In the genomic region with DNA sequence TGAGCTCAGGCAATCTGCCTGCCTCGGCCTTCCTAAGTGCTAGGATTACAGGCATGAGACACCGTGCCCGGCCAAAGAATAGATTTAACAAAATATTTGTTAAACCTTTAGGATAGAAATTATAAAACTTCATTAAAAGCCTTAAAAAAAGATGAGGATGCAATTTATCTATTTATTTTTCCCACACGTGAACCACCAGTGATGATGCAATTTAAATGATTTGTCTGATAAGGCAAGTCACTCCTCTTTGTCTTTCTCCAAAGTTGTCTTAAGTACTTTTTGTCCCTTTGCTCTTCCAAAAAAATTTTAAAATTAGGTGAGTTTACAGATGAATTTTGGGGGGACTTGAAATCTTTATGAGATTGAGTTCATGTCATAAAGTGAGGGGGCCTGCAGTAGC, we compare ENCODE assay signal across 39 cellular contexts. TPM values are rescaled to one million over a fixed set of nuclear protein-coding genes. Genes with fewer than 3 reads are reported as not detected.
"Had no signal": no experiment of that assay in that cellular context is flagged by ENCODE, and none has a peak within 500 bp of the region (broad histone marks: within the 10 kb centered on the region; RNA-seq: fewer than 3 reads in every experiment).

No MANE protein-coding gene starts in this region.

- H3K36me3 ChIP-seq: MG63 had no signal

- H3K27me3 ChIP-seq: MG63 had no signal

- H3K9me3 ChIP-seq: MG63 had no signal

- DNase-seq: Karpas-422, Kasumi-1, MG63, MM.1S, MV-4-11, NCI-H1048, NCI-H1092, NCI-H1092 treated with DMSO at 0.1 percent for 48 hours, NCI-H1105, NCI-H1105 treated with DMSO at 0.1 percent for 48 hours, NCI-H1417, NCI-H1417 treated with DMSO at 0.1 percent for 48 hours, NCI-H1436, NCI-H1436 treated with DMSO at 0.1 percent for 48 hours, NCI-H146, NCI-H1694, NCI-H1694 treated with DMSO at 0.1 percent for 48 hours, NCI-H187, NCI-H187 treated with DMSO at 0.1 percent for 48 hours, NCI-H1930, NCI-H2029, NCI-H2029 treated with DMSO at 0.1 percent for 48 hours, NCI-H2081, NCI-H2081 treated with DMSO at 0.1 percent for 48 hours, NCI-H2107, NCI-H2171, NCI-H2171 treated with DMSO at 0.1 percent for 48 hours, NCI-H2227 treated with DMSO at 0.1 percent for 48 hours, NCI-H226, NCI-H345, NCI-H446, NCI-H446 treated with DMSO at 0.1 percent for 48 hours, NCI-H510A, NCI-H510A treated with DMSO at 0.1 percent for 48 hours, NCI-H524 had no signal

- H3K4me3 ChIP-seq: MG63 had no signal

RNA-seq across cellular contexts. Expression of gene SLC34A2, which starts 58.2 kb away (rescaled TPM):
- total RNA-seq: LHCN-M2, M059J, MCF 10A, NCI-H460 had no signal
